ENCODE assay signal across 27 cellular contexts in the genomic region with DNA sequence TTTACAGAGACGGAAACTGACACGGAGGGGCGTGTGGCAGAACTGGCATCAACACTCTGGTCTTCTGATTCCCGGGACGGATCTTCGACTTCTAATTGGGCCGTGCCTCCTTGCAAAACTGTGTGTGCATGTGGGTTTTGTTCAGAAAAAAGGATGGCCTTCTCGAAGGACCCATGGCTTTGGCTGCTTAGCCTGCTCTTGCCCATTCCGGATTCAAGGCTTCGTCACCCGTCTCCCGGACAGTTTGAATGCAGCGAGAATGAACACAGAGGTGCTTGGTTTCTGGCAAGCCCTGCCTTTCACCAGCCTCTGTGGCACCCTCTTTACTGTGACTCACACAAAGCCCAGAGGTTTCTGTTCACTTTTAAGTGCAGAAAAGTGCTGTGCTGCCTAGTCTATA.
"Had no signal": no experiment of that assay in that cellular context is flagged by ENCODE, and none has a peak within 500 bp of the region (broad histone marks: within the 10 kb centered on the region; RNA-seq: fewer than 3 reads in every experiment).

No MANE protein-coding gene starts in this region.

- DNase-seq: effector memory CD4-positive, alpha-beta T cell; esophagus squamous epithelium; hypothalamus; immature natural killer cell; islet precursor cell; mucosa of descending colon; naive B cell; stimulated activated CD4-positive, alpha-beta T cell treated with anti-CD3 and anti-CD28 coated beads, Interleukin-12 subunit alpha, Interleukin-12 subunit beta, amount 100 ng/mL, for 4 hours; stimulated activated CD4-positive, alpha-beta T cell treated with anti-CD3 and anti-CD28 coated beads, Interleukin-1b, Interleukin-23, amount 100 ng/mL, for 48 hours; stimulated activated CD4-positive, alpha-beta T cell treated with anti-CD3 and anti-CD28 coated beads, Interleukin-4, amount 100 ng/mL, for 1 hour; stimulated activated CD8-positive, alpha-beta memory T cell treated with anti-CD3 and anti-CD28 coated beads, Interleukin-4, amount 100 ng/mL, for 48 hours; stimulated activated naive CD4-positive, alpha-beta T cell; stimulated activated naive CD8-positive, alpha-beta T cell treated with anti-CD3 and anti-CD28 coated beads, Interleukin-15, amount 100 ng/mL, for 72 hours; thyroid gland; trophoblast cell had no signal

- H3K9me3 ChIP-seq: esophagus squamous epithelium, mucosa of descending colon, neutrophil, suprapubic skin, thyroid gland, vagina had no signal

- H3K4me1 ChIP-seq: parathyroid adenoma, suprapubic skin, thyroid gland, vagina had no signal

- H3K36me3 ChIP-seq: thyroid gland had no signal

- H3K27ac Mint-ChIP-seq: dendritic cell treated with granulocyte-macrophage colony-stimulating factor and Interleukin-4, amounts not matched to agents 40 ng/mL and 50 ng/mL, for 4 days; memory B cell; mesothelial cell of epicardium; natural killer cell treated with Interleukin-12 subunit alpha and Interleukin-12 subunit beta and Interleukin-15 and Interleukin-18, amount 100 ng/mL, for 72 hours; progenitor cell of endocrine pancreas; stimulated activated naive CD8-positive, alpha-beta T cell treated with anti-CD3 and anti-CD28 coated beads, Interleukin-15, amount 100 ng/mL, for 72 hours had no signal

- H3K36me3 Mint-ChIP-seq: natural killer cell treated with Interleukin-12 subunit alpha and Interleukin-12 subunit beta and Interleukin-15 and Interleukin-18, amount 100 ng/mL, for 72 hours had no signal

- H3K4me3 Mint-ChIP-seq: dendritic cell treated with granulocyte-macrophage colony-stimulating factor and Interleukin-4, amounts not matched to agents 40 ng/mL and 50 ng/mL, for 4 days; immature natural killer cell; memory B cell; mesothelial cell of epicardium; naive B cell; natural killer cell treated with Interleukin-12 subunit alpha and Interleukin-12 subunit beta and Interleukin-15 and Interleukin-18, amount 100 ng/mL, for 72 hours; neural crest cell; stimulated activated naive CD8-positive, alpha-beta T cell treated with anti-CD3 and anti-CD28 coated beads, Interleukin-15, amount 100 ng/mL, for 72 hours had no signal

- H3K27me3 ChIP-seq: esophagus squamous epithelium, neutrophil, suprapubic skin, thyroid gland, vagina had no signal

- H3K4me3 ChIP-seq: esophagus squamous epithelium, lung, mucosa of descending colon, smooth muscle cell, suprapubic skin, thyroid gland, vagina had no signal

- H3K4me1 Mint-ChIP-seq: immature natural killer cell; mesothelial cell of epicardium; neural crest cell; stimulated activated naive CD8-positive, alpha-beta T cell treated with anti-CD3 and anti-CD28 coated beads, Interleukin-15, amount 100 ng/mL, for 72 hours had no signal

- H3K27me3 Mint-ChIP-seq: dendritic cell treated with granulocyte-macrophage colony-stimulating factor and Interleukin-4, amounts not matched to agents 40 ng/mL and 50 ng/mL, for 4 days; memory B cell; naive B cell; natural killer cell treated with Interleukin-12 subunit alpha and Interleukin-12 subunit beta and Interleukin-15 and Interleukin-18, amount 100 ng/mL, for 72 hours; progenitor cell of endocrine pancreas; stimulated activated naive CD8-positive, alpha-beta T cell treated with anti-CD3 and anti-CD28 coated beads, Interleukin-15, amount 100 ng/mL, for 72 hours had no signal

- ATAC-seq: mucosa of descending colon; stimulated activated naive CD8-positive, alpha-beta T cell treated with anti-CD3 and anti-CD28 coated beads, Interleukin-15, amount 100 ng/mL, for 72 hours had no signal

- H3K9me3 Mint-ChIP-seq: dendritic cell treated with granulocyte-macrophage colony-stimulating factor and Interleukin-4, amounts not matched to agents 40 ng/mL and 50 ng/mL, for 4 days; immature natural killer cell; memory B cell; mesothelial cell of epicardium; naive B cell; natural killer cell treated with Interleukin-12 subunit alpha and Interleukin-12 subunit beta and Interleukin-15 and Interleukin-18, amount 100 ng/mL, for 72 hours; neural crest cell; stimulated activated naive CD8-positive, alpha-beta T cell treated with anti-CD3 and anti-CD28 coated beads, Interleukin-15, amount 100 ng/mL, for 72 hours had no signal
